ENCODE assay signal across 14 cellular contexts in genomic region chr6:118932421-118932820, GRCh38. TPM values are rescaled to one million over a fixed set of nuclear protein-coding genes. Genes with fewer than 3 reads are reported as not detected.
DNase-seq lines count a peak whose midpoint lies in the region; ATAC-seq, FAIRE-seq and TF ChIP-seq lines count a peak whose summit lies in the region.
"Had no signal": no experiment of that assay in that cellular context is flagged by ENCODE, and none has a peak within 500 bp of the region (broad histone marks: within the 10 kb centered on the region; RNA-seq: fewer than 3 reads in every experiment).

No MANE protein-coding gene starts in this region.

- DNase-seq in DMS53 treated with DMSO at 0.1 percent for 48 hours (lab: John Stamatoyannopoulos, UW; ENCODE audit: unreplicated experiment) (peak; percentile 4), astrocyte (ENCODE audit: low read depth) (no peak), mesenchymal stem cell (peak; percentile 33), NCI-H1092 treated with DMSO at 0.1 percent for 48 hours (lab: John Stamatoyannopoulos, UW) (no peak), GDM1 (lab: John Stamatoyannopoulos, UW) (no peak), cerebellar nuclear complex (lab: John Stamatoyannopoulos, UW) (no peak)
- DNase-seq: NCI-H187 treated with DMSO at 0.1 percent for 48 hours had no signal

- H3K4me1 Mint-ChIP-seq in astrocyte (ENCODE audit: low read depth, unreplicated experiment), result peaks cover 7% of the 10 kb centered on the region

- H3F3A ChIP-seq in Loucy (ENCODE audit: low read depth), result no peaks in the 10 kb centered on the region

- H2BK5ac ChIP-seq in mesenchymal stem cell (ENCODE audit: low read depth, low read length, poor library complexity, severe bottlenecking), result no peak overlapping the region

- H3K4ac ChIP-seq in mesenchymal stem cell (ENCODE audit: low read depth in 1 of 2, low read length in 2 of 2), result no peak overlapping the region

- no peak overlapping the region for H4K8ac ChIP-seq in mesenchymal stem cell (ENCODE audit: low read length)

- H3K9ac ChIP-seq in Loucy (ENCODE audit: low read depth, low read length, poor library complexity, severe bottlenecking) (peak overlapping the region; percentile 35), astrocyte (ENCODE audit: low read length) (no peak overlapping the region), mesenchymal stem cell (ENCODE audit: low read length) (no peak overlapping the region)

- H3K18ac ChIP-seq in mesenchymal stem cell (ENCODE audit: low read depth in 1 of 2, low read length in 2 of 2), result no peak overlapping the region

- peaks cover 28% of the 10 kb centered on the region for H4K20me1 ChIP-seq in Loucy (ENCODE audit: insufficient read depth, low read length, poor library complexity, severe bottlenecking)
- peaks cover 10% of the 10 kb centered on the region for H4K20me1 ChIP-seq in astrocyte (ENCODE audit: insufficient read depth, low read length)

- H3K4me1 ChIP-seq in Loucy (ENCODE audit: insufficient read depth, low read length, poor library complexity, severe bottlenecking) (peaks cover 53% of the 10 kb centered on the region), astrocyte (ENCODE audit: insufficient read depth, low read length) (peaks cover 4% of the 10 kb centered on the region), mesenchymal stem cell (ENCODE audit: control insufficient read depth, insufficient read depth, low read depth, low read length) (no peaks in the 10 kb centered on the region)

- peaks cover 9% of the 10 kb centered on the region; the same call in 1 of the 2 replicates for H3K36me3 ChIP-seq in Loucy (ENCODE audit: insufficient read depth, low read length)
- H3K36me3 ChIP-seq in astrocyte (ENCODE audit: insufficient read depth, low read length), result peaks cover 4% of the 10 kb centered on the region
- H3K36me3 ChIP-seq in mesenchymal stem cell (ENCODE audit: control insufficient read depth in 1 of 2, insufficient read depth in 2 of 2, low read depth in 1 of 2, low read length in 2 of 2), result peaks cover 4 to 25% of the 10 kb centered on the region in 2 experiments
- H3K36me3 ChIP-seq: HAP-1 had no signal

- no peak overlapping the region for H2BK15ac ChIP-seq in mesenchymal stem cell (ENCODE audit: low read depth, poor library complexity, severe bottlenecking)

- H4K91ac ChIP-seq in mesenchymal stem cell (ENCODE audit: low read length), result no peak overlapping the region

- no peaks in the 10 kb centered on the region for H3K36me3 Mint-ChIP-seq in astrocyte (ENCODE audit: low read depth, unreplicated experiment)

- no peak overlapping the region for H3K4me3 Mint-ChIP-seq in astrocyte (ENCODE audit: unreplicated experiment)

- peaks cover 62% of the 10 kb centered on the region for H3K79me2 ChIP-seq in Loucy (ENCODE audit: insufficient read depth, low read length)
- H3K79me2 ChIP-seq in astrocyte (ENCODE audit: insufficient read depth, low read length), result peaks cover 15% of the 10 kb centered on the region

- H3K9me3 ChIP-seq in Loucy (ENCODE audit: insufficient read depth, low read depth, low read length), result no peaks in the 10 kb centered on the region
- no peaks in the 10 kb centered on the region for H3K9me3 ChIP-seq in astrocyte (ENCODE audit: insufficient read depth, low read depth, low read length)
- no peaks in the 10 kb centered on the region for H3K9me3 ChIP-seq in mesenchymal stem cell (ENCODE audit: control insufficient read depth, low read length)

- H3K27ac ChIP-seq in astrocyte (ENCODE audit: low read depth, low read length) (no peak overlapping the region), mesenchymal stem cell (ENCODE audit: low read length, poor library complexity, severe bottlenecking) (no peak overlapping the region)
- H3K27ac ChIP-seq: C4-2B, HL-60 had no signal

- H2BK120ac ChIP-seq in mesenchymal stem cell (ENCODE audit: low read depth, low read length), result no peak overlapping the region

- peak overlapping the region; percentile 4 for H3K27ac Mint-ChIP-seq in astrocyte (ENCODE audit: unreplicated experiment)

- no peak overlapping the region for H2BK12ac ChIP-seq in mesenchymal stem cell (ENCODE audit: low read length in 2 of 2)

- 57% methylated on average over 1 of the region's 2 CpGs for WGBS in mesenchymal stem cell

- H3K9me3 Mint-ChIP-seq in astrocyte (ENCODE audit: unreplicated experiment), result no peaks in the 10 kb centered on the region

- no peak overlapping the region for H2AK5ac ChIP-seq in mesenchymal stem cell (ENCODE audit: low read length, severe bottlenecking)

- no peak overlapping the region for H3K23ac ChIP-seq in mesenchymal stem cell (ENCODE audit: low read length in 2 of 2)

- H3K27me3 ChIP-seq in Loucy (ENCODE audit: insufficient read depth, low read length, poor library complexity, severe bottlenecking) (no peaks in the 10 kb centered on the region), astrocyte (ENCODE audit: insufficient read depth, low read length) (no peaks in the 10 kb centered on the region), mesenchymal stem cell (ENCODE audit: control insufficient read depth in 1 of 2, insufficient read depth in 1 of 2, low read length in 2 of 2) (no peaks in the 10 kb centered on the region)

- no peak overlapping the region for H2AFZ ChIP-seq in Loucy (ENCODE audit: low read length)
- H2AFZ ChIP-seq in astrocyte (ENCODE audit: low read depth, low read length), result no peak overlapping the region
- no peak overlapping the region for H2AFZ ChIP-seq in mesenchymal stem cell (ENCODE audit: low read depth, low read length)

- no peak for TF ChIP-seq CTCF in Loucy (conservative IDR thresholded peaks at IDR 0.05; ENCODE audit: low read length)
- TF ChIP-seq CTCF in astrocyte (IDR thresholded peaks at IDR 0.05; ENCODE audit: insufficient read depth, low read depth, low read length), result no peak

- H3K4me2 ChIP-seq in Loucy (ENCODE audit: low read depth, low read length, poor library complexity, severe bottlenecking) (peak overlapping the region; percentile 79), astrocyte (ENCODE audit: low read length) (no peak overlapping the region), mesenchymal stem cell (ENCODE audit: low read length, poor library complexity, severe bottlenecking) (no peak overlapping the region)

- no peak for ATAC-seq in HG02973 (IDR thresholded peaks at IDR 0.05; ENCODE audit: unreplicated experiment)
- ATAC-seq: SK-N-SH treated with all-trans-retinoic acid at 6 μM for 48 hours had no signal

- peak overlapping the region; percentile 24 for H3K4me3 ChIP-seq in Loucy (ENCODE audit: low read length, poor library complexity, severe bottlenecking)
- H3K4me3 ChIP-seq in astrocyte (ENCODE audit: insufficient read depth, low read depth, low read length), result no peak overlapping the region
- H3K4me3 ChIP-seq in mesenchymal stem cell (ENCODE audit: insufficient read depth in 1 of 2, low read depth in 1 of 2, low read length in 2 of 2), result no peak overlapping the region
- H3K4me3 ChIP-seq: HAP-1 had no signal

- H3K9me2 ChIP-seq in Loucy (replicated peaks; ENCODE audit: low read depth, low read length), result no peaks in the 10 kb centered on the region

- H3K79me1 ChIP-seq in mesenchymal stem cell (replicated peaks; ENCODE audit: low read length, poor library complexity, severe bottlenecking), result peaks cover 15% of the 10 kb centered on the region

- H3K27me3 Mint-ChIP-seq in astrocyte (ENCODE audit: low read depth, unreplicated experiment), result no peaks in the 10 kb centered on the region

- no peak for FAIRE-seq in astrocyte (lab: Jason Lieb, UNC)
- FAIRE-seq: HTR-8/SVneo had no signal

- no peak overlapping the region for H3K14ac ChIP-seq in mesenchymal stem cell (ENCODE audit: low read length in 2 of 2)

RNA-seq across cellular contexts. Expression of gene MCM9, which starts 2.5 kb away (rescaled TPM):
- 9.2 and 10.1 TPM in 2 replicates for total RNA-seq in astrocyte
- 2.9 TPM for polyA plus RNA-seq in mesenchymal stem cell (2013, experiment 1 of 2)
- polyA plus RNA-seq in mesenchymal stem cell (2013, experiment 2 of 2), result 3.1 TPM

RNA-seq across cellular contexts. Expression of gene ASF1A, which starts 38.5 kb away (rescaled TPM):
- 35.7 and 36.4 TPM in 2 replicates for total RNA-seq in astrocyte
- 18.2 TPM for polyA plus RNA-seq in mesenchymal stem cell (2013, experiment 1 of 2)
- polyA plus RNA-seq in mesenchymal stem cell (2013, experiment 2 of 2), result 19.3 TPM

Comparison
In these comparisons a context has a peak if more than half of its experiments do, and no peak if none do; other contexts are left out.
1. DNase-seq: peak in DMS53 treated with DMSO at 0.1 percent for 48 hours (single experiment) and mesenchymal stem cell (single experiment); none in astrocyte (single experiment), NCI-H1092 treated with DMSO at 0.1 percent for 48 hours (single experiment), GDM1 (single experiment) and cerebellar nuclear complex (0 of 2).